Comparison of ENCODE assay signal across 19 cellular contexts in genomic region chr9:132820545-132820944, GRCh38. TPM values are rescaled to one million over a fixed set of nuclear protein-coding genes. Genes with fewer than 3 reads are reported as not detected.
"Had no signal": no experiment of that assay in that cellular context is flagged by ENCODE, and none has a peak within 500 bp of the region (broad histone marks: within the 10 kb centered on the region; RNA-seq: fewer than 3 reads in every experiment).

No MANE protein-coding gene starts in this region.

- DNase-seq: dorsolateral prefrontal cortex; effector CD4-positive, alpha-beta T cell; left ventricle myocardium superior; lower lobe of right lung; midbrain; naive thymus-derived CD4-positive, alpha-beta T cell; nucleus accumbens; spleen; stimulated activated CD4-positive, alpha-beta T cell treated with anti-CD3 and anti-CD28 coated beads, Interleukin-4, amount 100 ng/mL, for 4 hours; stimulated activated naive CD8-positive, alpha-beta T cell treated with anti-CD3 and anti-CD28 coated beads, Interleukin-15, Interleukin-2, amounts not matched to agents 100 U/mL and 50 U/mL, for 24 hours; substantia nigra; testis; upper lobe of left lung had no signal

- H3K27ac ChIP-seq: dorsolateral prefrontal cortex, lower lobe of right lung, prostate gland, right atrium auricular region, skin epidermis, spleen, testis, tibial nerve, upper lobe of left lung had no signal

- H3K4me3 ChIP-seq: dorsolateral prefrontal cortex, lower lobe of right lung, prostate gland, right atrium auricular region, skin epidermis, spleen, testis, tibial nerve, upper lobe of left lung had no signal

- H3K27me3 ChIP-seq: dorsolateral prefrontal cortex, right atrium auricular region, testis, tibial nerve, upper lobe of left lung had no signal

- ATAC-seq: left ventricle myocardium superior; lower lobe of right lung; naive thymus-derived CD4-positive, alpha-beta T cell; stimulated activated memory B cell treated with anti-CD40 and anti-IgM and Interleukin-4, amounts not matched to agents 10 μg/mL and 1 μg/mL and 100 μg/mL, for 72 hours; stimulated activated naive CD8-positive, alpha-beta T cell treated with anti-CD3 and anti-CD28 coated beads, Interleukin-15, Interleukin-2, amounts not matched to agents 100 U/mL and 50 U/mL, for 24 hours had no signal

- H3K36me3 ChIP-seq: lower lobe of right lung, prostate gland, right atrium auricular region, spleen, upper lobe of left lung had no signal

- H3K4me1 ChIP-seq: lower lobe of right lung, prostate gland, right atrium auricular region, spleen, testis, tibial nerve, upper lobe of left lung had no signal

- H3K9me3 ChIP-seq: lower lobe of right lung, prostate gland, right atrium auricular region, spleen, testis, upper lobe of left lung had no signal

RNA-seq across cellular contexts. Expression of gene AK8, which starts 57.5 kb away (rescaled TPM):
- total RNA-seq: fibroblast of villous mesenchyme had no signal
